Comparison of ENCODE assay signal across 9 cellular contexts in genomic region chr5:14173419-14174234, GRCh38. TPM values are rescaled to one million over a fixed set of nuclear protein-coding genes. Genes with fewer than 3 reads are reported as not detected.
DNase-seq lines count a peak whose midpoint lies in the region; ATAC-seq and TF ChIP-seq lines count a peak whose summit lies in the region.
"Had no signal": no experiment of that assay in that cellular context is flagged by ENCODE, and none has a peak within 500 bp of the region (broad histone marks: within the 10 kb centered on the region; RNA-seq: fewer than 3 reads in every experiment).

No MANE protein-coding gene starts in this region.

- ATAC-seq in heart left ventricle, result peak; percentile 8 to 46 (median 24)

- no peaks in the 10 kb centered on the region for H3K27me3 ChIP-seq in heart left ventricle
- H3K27me3 ChIP-seq in right atrium auricular region, result no peaks in the 10 kb centered on the region
- no peaks in the 10 kb centered on the region for H3K27me3 ChIP-seq in transverse colon

- intact Hi-C loops in heart left ventricle (cut with DNase I) (no loop called here), transverse colon (cut with DNase I; ENCODE audit: low total_unique reads) (no loop called here)

- no peak for TF ChIP-seq CTCF in heart left ventricle (IDR thresholded peaks at IDR 0.05)
- no peak for TF ChIP-seq CTCF in right atrium auricular region (IDR thresholded peaks at IDR 0.05)
- no peak for TF ChIP-seq CTCF in NB4 (IDR thresholded peaks at IDR 0.05; ENCODE audit: low read depth, low read length)
- no peak for TF ChIP-seq CTCF in transverse colon (IDR thresholded peaks at IDR 0.05)

- H3K4me3 ChIP-seq in heart left ventricle, result no peak overlapping the region
- H3K4me3 ChIP-seq in right atrium auricular region, result no peak overlapping the region
- peak overlapping the region; percentile 18 for H3K4me3 ChIP-seq in NB4 (ENCODE audit: low read depth, low read length)
- H3K4me3 ChIP-seq in transverse colon, result no peak overlapping the region

- H3K27ac ChIP-seq in heart left ventricle (peak overlapping the region in 2 of 12 donors; percentile 3 to 23), right atrium auricular region (no peak overlapping the region), transverse colon (peak overlapping the region; percentile 18 to 24 (median 22))
- H3K27ac ChIP-seq: C4-2B had no signal

- 72 to 78% (median 74%) methylated on average over 14 of the region's 14 CpGs for WGBS in heart left ventricle, 4 donors
- WGBS in transverse colon (ENCODE audit: low coverage in 1 of 2), 2 donors, result 72 to 80% methylated on average over 9 to 14 of the region's 14 CpGs

- H3K9me3 ChIP-seq in heart left ventricle (no peaks in the 10 kb centered on the region), right atrium auricular region (no peaks in the 10 kb centered on the region), transverse colon (no peaks in the 10 kb centered on the region)

- no peak for DNase-seq in heart left ventricle
- DNase-seq in right atrium auricular region (ENCODE audit: low spot score), result no peak
- no peak for DNase-seq in NB4 (ENCODE audit: low read depth)
- peak; percentile 56 for DNase-seq in fibroblast of peridontal ligament (ENCODE audit: extremely low read depth)
- no peak for DNase-seq in transverse colon
- no peak for DNase-seq in HUDEP-2 (lab: John Stamatoyannopoulos, UW; ENCODE audit: unreplicated experiment in 76 of 76)
- no peak for DNase-seq in activated gamma-delta T cell (lab: John Stamatoyannopoulos, UW)
- no peak for DNase-seq in stimulated activated CD4-positive, alpha-beta T cell treated with anti-CD3 and anti-CD28 coated beads, Interleukin-12 subunit alpha, Interleukin-12 subunit beta, amount 100 ng/mL, for 4 hours

- in situ Hi-C loops in transverse colon (cut with MboI; ENCODE audit: low pct_ligation_motif_present in 1 of 4, low pct_unique_long_range_greater_than_20kb in 1 of 4, low sequenced_read_pairs in 3 of 4), result no loop called here

- no peaks in the 10 kb centered on the region for H3K36me3 ChIP-seq in heart left ventricle
- H3K36me3 ChIP-seq in right atrium auricular region, result no peaks in the 10 kb centered on the region
- H3K36me3 ChIP-seq in transverse colon, result no peaks in the 10 kb centered on the region

- TF ChIP-seq POLR2A in heart left ventricle (IDR thresholded peaks at IDR 0.05) (no peak), NB4 (IDR thresholded peaks at IDR 0.05; ENCODE audit: extremely low read depth, insufficient read length) (no peak), transverse colon (IDR thresholded peaks at IDR 0.05) (no peak)

- no peak for TF ChIP-seq EP300 in transverse colon (IDR thresholded peaks at IDR 0.05; ENCODE audit: low read depth)

- H3K4me1 ChIP-seq in heart left ventricle, result peaks cover 5 to 68% (median 50%) of the 10 kb centered on the region in 12 donors
- peaks cover 0 to 47% of the 10 kb centered on the region in 2 donors for H3K4me1 ChIP-seq in right atrium auricular region
- H3K4me1 ChIP-seq in transverse colon, result peaks cover 27 to 70% (median 37%) of the 10 kb centered on the region in 4 donors

RNA-seq across cellular contexts. Expression of gene TRIO, which starts 30.5 kb away (rescaled TPM):
- total RNA-seq in heart left ventricle, result 10 to 100 TPM; 45.4 to 99.1 (median 63.2) TPM
- polyA plus RNA-seq in heart left ventricle, result 10 to 100 TPM; 35.2 to 50.9 TPM
- total RNA-seq in right atrium auricular region, result 10 to 100 TPM; 51.6 to 67.0 TPM
- total RNA-seq in transverse colon, result 100 to 1,000 TPM; 186 to 388 (median 285) TPM

Comparison
In these comparisons a context has a peak if more than half of its experiments do, and no peak if none do; other contexts are left out.
1. H3K27ac ChIP-seq: peak in transverse colon (4 of 4); none in right atrium auricular region (0 of 2).